ENCODE assay signal across 1 cellular context in the genomic region with DNA sequence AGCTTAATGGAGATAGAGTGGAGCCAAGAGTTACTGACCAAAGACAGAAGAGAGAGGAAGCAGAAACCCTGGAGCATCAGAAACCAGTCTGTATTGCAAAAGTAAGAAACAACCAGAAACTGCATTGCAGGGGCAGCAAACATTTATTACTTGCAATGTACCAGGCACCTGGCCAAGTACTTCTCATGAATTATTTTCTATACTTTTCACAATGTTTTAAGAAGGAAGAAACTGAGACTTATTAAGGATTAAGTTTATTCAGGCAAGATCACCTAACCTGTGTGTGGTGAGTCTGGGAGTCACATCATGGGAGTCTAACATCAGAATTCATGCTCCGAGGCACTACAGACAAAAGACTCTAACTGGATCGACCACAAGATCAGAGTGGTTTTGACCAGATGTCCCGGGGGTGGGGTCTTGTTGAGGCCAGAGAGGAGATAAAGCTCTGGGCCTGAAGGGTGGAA.
TF ChIP-seq lines count a peak whose summit lies in the region.

No MANE protein-coding gene starts in this region.

TF ChIP-seq in GM12878, 131 proteins besides CTCF, POLR2A, EP300 and RAD21 (continued from another document):
- TF ChIP-seq, protein P1, sequence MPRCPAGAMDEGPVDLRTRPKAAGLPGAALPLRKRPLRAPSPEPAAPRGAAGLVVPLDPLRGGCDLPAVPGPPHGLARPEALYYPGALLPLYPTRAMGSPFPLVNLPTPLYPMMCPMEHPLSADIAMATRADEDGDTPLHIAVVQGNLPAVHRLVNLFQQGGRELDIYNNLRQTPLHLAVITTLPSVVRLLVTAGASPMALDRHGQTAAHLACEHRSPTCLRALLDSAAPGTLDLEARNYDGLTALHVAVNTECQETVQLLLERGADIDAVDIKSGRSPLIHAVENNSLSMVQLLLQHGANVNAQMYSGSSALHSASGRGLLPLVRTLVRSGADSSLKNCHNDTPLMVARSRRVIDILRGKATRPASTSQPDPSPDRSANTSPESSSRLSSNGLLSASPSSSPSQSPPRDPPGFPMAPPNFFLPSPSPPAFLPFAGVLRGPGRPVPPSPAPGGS (IDR thresholded peaks at IDR 0.05; ENCODE audit: borderline replicate concordance, insufficient read depth, low read depth, low read length, poor library complexity, severe bottlenecking) = no peak
TF ChIP-seq in GM12878: peak in this region for 1.
